8 cellular contexts compared by ENCODE assay signal in genomic region chr11:72724851-72725730, GRCh38. TPM values are rescaled to one million over a fixed set of nuclear protein-coding genes. Genes with fewer than 3 reads are reported as not detected.
A peak's percentile ranks its signal among the peaks of the same experiment; 100 is the strongest.
DNase-seq lines count a peak whose midpoint lies in the region; ATAC-seq lines count a peak whose summit lies in the region.

No MANE protein-coding gene starts in this region.

- no peaks in the 10 kb centered on the region for H3K9me3 ChIP-seq in BLaER1

- POLR2A ChIA-PET in activated CD4-positive, alpha-beta memory T cell treated with anti-CD3 and anti-CD28 coated beads for 36 hours (lab: Charles Lee): interaction anchor here (0.9 to 1.4 kb wide), 4 partner anchors 11 to 91 kb away, joined by 3 to 8 read pairs (median 4); no protein-coding TSS in a partner anchor

- H3K4me2 ChIP-seq in BLaER1: peak overlapping the region; percentile 32

- peak overlapping the region; percentile 92; the same call in 1 of the 2 replicates for H3K27ac ChIP-seq in BLaER1

- peaks cover 15% of the 10 kb centered on the region for H4K20me1 ChIP-seq in BLaER1

- H3K9me3 Mint-ChIP-seq in activated CD4-positive, alpha-beta memory T cell treated with anti-CD3 and anti-CD28 coated beads for 36 hours: no peaks in the 10 kb centered on the region
- H3K9me3 Mint-ChIP-seq in dendritic cell treated with granulocyte-macrophage colony-stimulating factor and Interleukin-4, amounts not matched to agents 40 ng/mL and 50 ng/mL, for 4 days: no peaks in the 10 kb centered on the region

- peak overlapping the region; percentile 47 for H3K4me3 Mint-ChIP-seq in activated CD4-positive, alpha-beta memory T cell treated with anti-CD3 and anti-CD28 coated beads for 36 hours
- peak overlapping the region; percentile 4 for H3K4me3 Mint-ChIP-seq in dendritic cell treated with granulocyte-macrophage colony-stimulating factor and Interleukin-4, amounts not matched to agents 40 ng/mL and 50 ng/mL, for 4 days

- peaks cover 27% of the 10 kb centered on the region for H3K4me1 Mint-ChIP-seq in activated CD4-positive, alpha-beta memory T cell treated with anti-CD3 and anti-CD28 coated beads for 36 hours (ENCODE audit: low read depth)
- peaks cover 93% of the 10 kb centered on the region for H3K4me1 Mint-ChIP-seq in dendritic cell treated with granulocyte-macrophage colony-stimulating factor and Interleukin-4, amounts not matched to agents 40 ng/mL and 50 ng/mL, for 4 days (ENCODE audit: low read depth)

- H3K9ac ChIP-seq in BLaER1: peak overlapping the region; percentile 38; the same call in 1 of the 2 replicates

- DNase-seq in HK-2 (ENCODE audit: unreplicated experiment): peak; percentile 68
- DNase-seq in NCI-H774 (lab: John Stamatoyannopoulos, UW): peak; percentile 68
- DNase-seq in activated CD4-positive, alpha-beta memory T cell treated with anti-CD3 and anti-CD28 coated beads for 36 hours: peak; percentile 86
- peak; percentile 92 for DNase-seq in medulla oblongata (ENCODE audit: extremely low spot score)
- peak; percentile 51 for DNase-seq in stimulated activated CD8-positive, alpha-beta memory T cell treated with anti-CD3 and anti-CD28 coated beads, Interleukin-15, amount 100 ng/mL, for 24 hours (ENCODE audit: low read depth)

- H3K36me3 Mint-ChIP-seq in activated CD4-positive, alpha-beta memory T cell treated with anti-CD3 and anti-CD28 coated beads for 36 hours: peaks cover 1% of the 10 kb centered on the region
- peaks cover 99% of the 10 kb centered on the region for H3K36me3 Mint-ChIP-seq in dendritic cell treated with granulocyte-macrophage colony-stimulating factor and Interleukin-4, amounts not matched to agents 40 ng/mL and 50 ng/mL, for 4 days (ENCODE audit: low read depth)

- CTCF ChIA-PET in activated CD4-positive, alpha-beta memory T cell treated with anti-CD3 and anti-CD28 coated beads for 36 hours (lab: Charles Lee): interaction anchor here (0.6 to 7.9 kb wide), 45 partner anchors 8 to 533 kb away, joined by 3 to 129 read pairs (median 4); partner anchors contain the start of genes ATG16L2, FCHSD2 and STARD10

- no peaks in the 10 kb centered on the region for H3K27me3 Mint-ChIP-seq in activated CD4-positive, alpha-beta memory T cell treated with anti-CD3 and anti-CD28 coated beads for 36 hours
- no peaks in the 10 kb centered on the region for H3K27me3 Mint-ChIP-seq in dendritic cell treated with granulocyte-macrophage colony-stimulating factor and Interleukin-4, amounts not matched to agents 40 ng/mL and 50 ng/mL, for 4 days

- intact Hi-C loops in activated CD4-positive, alpha-beta memory T cell treated with anti-CD3 and anti-CD28 coated beads for 36 hours (cut with micrococcal nuclease): loop anchor here (1.0 to 10.0 kb wide), 5 partner anchors 37 to 520 kb away; partner anchors contain the start of gene FCHSD2
- intact Hi-C loops in dendritic cell treated with granulocyte-macrophage colony-stimulating factor and Interleukin-4, amounts not matched to agents 40 ng/mL and 50 ng/mL, for 4 days (cut with micrococcal nuclease): loop anchor here (1.0 kb wide), 1 partner anchor 68 kb away; no protein-coding TSS in a partner anchor

- peaks cover 22% of the 10 kb centered on the region for H3K36me3 ChIP-seq in BLaER1

- peaks cover 60% of the 10 kb centered on the region for H3K4me1 ChIP-seq in BLaER1

- no peak overlapping the region for H3K4me3 ChIP-seq in BLaER1

- ATAC-seq in GM18867 (IDR thresholded peaks at IDR 0.05; ENCODE audit: unreplicated experiment): no peak

- H3K27me3 ChIP-seq in BLaER1: no peaks in the 10 kb centered on the region

- peak overlapping the region; percentile 59 for H3K27ac Mint-ChIP-seq in activated CD4-positive, alpha-beta memory T cell treated with anti-CD3 and anti-CD28 coated beads for 36 hours
- peak overlapping the region; percentile 93 for H3K27ac Mint-ChIP-seq in dendritic cell treated with granulocyte-macrophage colony-stimulating factor and Interleukin-4, amounts not matched to agents 40 ng/mL and 50 ng/mL, for 4 days

RNA-seq across cellular contexts. Expression of gene ARAP1, which starts 27.1 kb away (rescaled TPM):
- 10 to 100 TPM; 77.4 to 79.6 TPM for total RNA-seq in activated CD4-positive, alpha-beta memory T cell treated with anti-CD3 and anti-CD28 coated beads for 36 hours

RNA-seq across cellular contexts. Expression of gene PDE2A, which starts 50.9 kb away (rescaled TPM):
- under 1 TPM; 0.29 to 0.97 TPM for total RNA-seq in activated CD4-positive, alpha-beta memory T cell treated with anti-CD3 and anti-CD28 coated beads for 36 hours
